Comparison of ENCODE assay signal across 9 cellular contexts in genomic region chr2:74459377-74460118, GRCh38. TPM values are rescaled to one million over a fixed set of nuclear protein-coding genes. Genes with fewer than 3 reads are reported as not detected.
A peak's percentile ranks its signal among the peaks of the same experiment; 100 is the strongest.
DNase-seq lines count a peak whose midpoint lies in the region; ATAC-seq and TF ChIP-seq lines count a peak whose summit lies in the region.
"Had no signal": no experiment of that assay in that cellular context is flagged by ENCODE, and none has a peak within 500 bp of the region (broad histone marks: within the 10 kb centered on the region; RNA-seq: fewer than 3 reads in every experiment).

No MANE protein-coding gene starts in this region.

- H3K23ac ChIP-seq in neuronal stem cell (ENCODE audit: low read depth, low read length, poor library complexity): peak overlapping the region; percentile 25

- H3K27me3 ChIP-seq in DND-41 (ENCODE audit: insufficient read depth, low read length, poor library complexity) (no peaks in the 10 kb centered on the region), MG63 (no peaks in the 10 kb centered on the region), neuronal stem cell (ENCODE audit: control insufficient read depth in 3 of 3, insufficient read depth in 3 of 3, low read depth in 1 of 3, low read length in 3 of 3) (no peaks in the 10 kb centered on the region)

- H3K4me1 ChIP-seq in DND-41 (ENCODE audit: insufficient read depth, low read length) (peaks cover 58% of the 10 kb centered on the region), neuronal stem cell (ENCODE audit: control insufficient read depth in 2 of 2, insufficient read depth in 1 of 2, low read depth in 1 of 2, low read length in 2 of 2) (peaks cover 10 to 22% of the 10 kb centered on the region in 2 donors)

- H3K18ac ChIP-seq in neuronal stem cell (ENCODE audit: low read length): no peak overlapping the region

- DNase-seq in DND-41 (no peak), MG63 (no peak), coronary artery (ENCODE audit: low spot score) (no peak), neuronal stem cell (ENCODE audit: low spot score) (no peak), SKM-1 treated with dmso at 0.1 percent for 144 hours (lab: John Stamatoyannopoulos, UW; ENCODE audit: unreplicated experiment) (no peak), SW480 (ENCODE audit: low spot score) (no peak), erythroblast (lab: John Stamatoyannopoulos, UW) (no peak)
- DNase-seq: T-helper 9 cell had no signal

- WGBS in neuronal stem cell (ENCODE audit: extremely low coverage in 2 of 2, insufficient read length in 2 of 2, insufficient replicate concordance in 1 of 2), 2 donors: 100% methylated on average over 1 of the region's 14 CpGs; no CpG with 5 or more reads in 1 of the 2 donors

- peaks cover 11% of the 10 kb centered on the region for H3K79me1 ChIP-seq in neuronal stem cell (ENCODE audit: low read depth, low read length)

- H2AFZ ChIP-seq in DND-41 (ENCODE audit: low read depth, low read length) (no peak overlapping the region), neuronal stem cell (ENCODE audit: low read length) (no peak overlapping the region)

- H3K36me3 ChIP-seq in DND-41 (ENCODE audit: insufficient read depth, low read length) (peaks cover 33% of the 10 kb centered on the region), MG63 (peaks cover 27% of the 10 kb centered on the region), neuronal stem cell (replicated peaks in 1 of 2; ENCODE audit: control insufficient read depth in 2 of 2, insufficient read depth in 2 of 2, low read length in 2 of 2) (peaks cover 24 to 43% of the 10 kb centered on the region in 2 donors)

- H3K4me2 ChIP-seq in DND-41 (ENCODE audit: insufficient read depth, low read length) (peak overlapping the region; percentile 97), neuronal stem cell (ENCODE audit: insufficient read depth, low read length, poor library complexity, severe bottlenecking) (no peak overlapping the region)

- H3K9ac ChIP-seq in DND-41 (ENCODE audit: low read depth, low read length): peak overlapping the region; percentile 86
- no peak overlapping the region for H3K9ac ChIP-seq in neuronal stem cell (ENCODE audit: low read depth, low read length, poor library complexity)

- H3K4me3 ChIP-seq in DND-41 (ENCODE audit: low read depth in 1 of 2, low read length in 2 of 2) (peak overlapping the region in 1 of 2 experiments; percentile 77; a peak in 2 of 4 replicates), MG63 (peak overlapping the region; percentile 72; the same call in 1 of the 2 replicates), coronary artery (peak overlapping the region; percentile 80), neuronal stem cell (ENCODE audit: low read length in 2 of 2) (peak overlapping the region; percentile 59 to 99)

- H3K4ac ChIP-seq in neuronal stem cell (ENCODE audit: low read length): no peak overlapping the region

- ATAC-seq in DND-41 (ENCODE audit: insufficient read depth, low read depth): no peak
- ATAC-seq in HG03432 (IDR thresholded peaks at IDR 0.05; ENCODE audit: unreplicated experiment): no peak

- H2BK120ac ChIP-seq in neuronal stem cell (ENCODE audit: low read depth, low read length): no peak overlapping the region

- no peak overlapping the region for H3K14ac ChIP-seq in neuronal stem cell (ENCODE audit: low read length)

- no peak overlapping the region for H2BK5ac ChIP-seq in neuronal stem cell (ENCODE audit: low read length)

- H4K20me1 ChIP-seq in DND-41 (ENCODE audit: insufficient read depth, low read length): peaks cover 4% of the 10 kb centered on the region

- H3K27ac ChIP-seq in DND-41 (ENCODE audit: low read length) (peak overlapping the region; percentile 48), coronary artery (peak overlapping the region in 1 of 2 donors; percentile 88), neuronal stem cell (replicated peaks; ENCODE audit: low read length) (no peak overlapping the region)

- no peak overlapping the region for H2AK5ac ChIP-seq in neuronal stem cell (ENCODE audit: low read depth, low read length)

- no peak overlapping the region for H2BK12ac ChIP-seq in neuronal stem cell (ENCODE audit: low read length)

- peaks cover 50% of the 10 kb centered on the region for H3K79me2 ChIP-seq in DND-41 (ENCODE audit: insufficient read depth, low read length)

- H4K8ac ChIP-seq in neuronal stem cell (ENCODE audit: low read depth, low read length): no peak overlapping the region

- TF ChIP-seq POLR2A in erythroblast (IDR thresholded peaks at IDR 0.05; ENCODE audit: low read length): no peak

- H4K91ac ChIP-seq in neuronal stem cell (ENCODE audit: low read depth, low read length, poor library complexity): no peak overlapping the region

- no peak for TF ChIP-seq CTCF in DND-41 (IDR thresholded peaks at IDR 0.05; ENCODE audit: borderline replicate concordance, extremely low read depth, low read length, poor library complexity, severe bottlenecking)
- no peak for TF ChIP-seq CTCF in coronary artery (IDR thresholded peaks at IDR 0.05)

- H3K9me3 ChIP-seq in DND-41 (ENCODE audit: insufficient read depth, low read length, severe bottlenecking): no peaks in the 10 kb centered on the region
- no peaks in the 10 kb centered on the region for H3K9me3 ChIP-seq in MG63
- H3K9me3 ChIP-seq in neuronal stem cell (replicated peaks in 1 of 2; ENCODE audit: control insufficient read depth in 2 of 2, insufficient read depth in 1 of 2, low read depth in 1 of 2, low read length in 2 of 2): no peaks in the 10 kb centered on the region

- no peak overlapping the region for H2BK15ac ChIP-seq in neuronal stem cell (ENCODE audit: low read length)

RNA-seq across cellular contexts. Expression of gene WBP1, which starts 1.3 kb away (rescaled TPM):
- 7.5 and 15.4 TPM in 2 replicates for total RNA-seq in MG63 (2014; rRNA removed; shearing (Covaris generic); ENCODE audit: low replicate concordance)
- 148 TPM for polyA plus RNA-seq in neuronal stem cell (2013, experiment 1 of 2)
- 146 TPM for polyA plus RNA-seq in neuronal stem cell (2013, experiment 2 of 2)

RNA-seq across cellular contexts. Expression of gene INO80B, which starts 4.7 kb away (rescaled TPM):
- 14.0 and 60.4 TPM in 2 replicates for total RNA-seq in MG63 (2014; rRNA removed; shearing (Covaris generic); ENCODE audit: low replicate concordance)
- polyA plus RNA-seq in neuronal stem cell (2013, experiment 1 of 2): 17.7 TPM
- polyA plus RNA-seq in neuronal stem cell (2013, experiment 2 of 2): 17.8 TPM

RNA-seq across cellular contexts. Expression of gene MOGS, which starts 5.6 kb away (rescaled TPM):
- total RNA-seq in MG63 (2014; rRNA removed; shearing (Covaris generic); ENCODE audit: low replicate concordance): 23.0 and 51.6 TPM in 2 replicates
- polyA plus RNA-seq in neuronal stem cell (2013, experiment 1 of 2): 39.6 TPM
- 38.5 TPM for polyA plus RNA-seq in neuronal stem cell (2013, experiment 2 of 2)

RNA-seq across cellular contexts. Expression of gene MRPL53, which starts 12.9 kb away (rescaled TPM):
- 33.7 and 48.9 TPM in 2 replicates for total RNA-seq in MG63 (2014; rRNA removed; shearing (Covaris generic); ENCODE audit: low replicate concordance)
- polyA plus RNA-seq in neuronal stem cell (2013, experiment 1 of 2): 80.8 TPM
- 80.5 TPM for polyA plus RNA-seq in neuronal stem cell (2013, experiment 2 of 2)

RNA-seq across cellular contexts. Expression of gene RTKN, which starts 17.8 kb away (rescaled TPM):
- 8.8 and 12.7 TPM in 2 replicates for total RNA-seq in MG63 (2014; rRNA removed; shearing (Covaris generic); ENCODE audit: low replicate concordance)
- 20.6 TPM for polyA plus RNA-seq in neuronal stem cell (2013, experiment 1 of 2)
- 20.1 TPM for polyA plus RNA-seq in neuronal stem cell (2013, experiment 2 of 2)
